25 cellular contexts compared by ENCODE assay signal in genomic region chr4:118346495-118346894, GRCh38. TPM values are rescaled to one million over a fixed set of nuclear protein-coding genes. Genes with fewer than 3 reads are reported as not detected.
"Had no signal": no experiment of that assay in that cellular context is flagged by ENCODE, and none has a peak within 500 bp of the region (broad histone marks: within the 10 kb centered on the region; RNA-seq: fewer than 3 reads in every experiment).

No MANE protein-coding gene starts in this region.

- H3K4me1 Mint-ChIP-seq: neural progenitor cell had no signal

- H3K27ac ChIP-seq: dorsolateral prefrontal cortex, gastrocnemius medialis, heart left ventricle, left lung, neural progenitor cell, parathyroid adenoma, right lobe of liver, thyroid gland, upper lobe of right lung, uterus had no signal

- H3K4me3 ChIP-seq: dorsolateral prefrontal cortex, gastrocnemius medialis, heart left ventricle, hepatocyte, left lung, neural progenitor cell, right lobe of liver, smooth muscle cell, stomach, thyroid gland, upper lobe of right lung, uterus had no signal

- H3K9me3 ChIP-seq: gastrocnemius medialis, heart left ventricle, left lung, right lobe of liver, stomach, thyroid gland, upper lobe of right lung, uterus had no signal

- H3K36me3 Mint-ChIP-seq: naive thymus-derived CD4-positive, alpha-beta T cell; neural progenitor cell had no signal

- ATAC-seq: gastrocnemius medialis; heart left ventricle; left cardiac atrium; left lung; naive thymus-derived CD4-positive, alpha-beta T cell; right lobe of liver; upper lobe of right lung had no signal

- H3K36me3 ChIP-seq: gastrocnemius medialis, heart left ventricle, left lung, neural progenitor cell, right lobe of liver, stomach, thyroid gland, upper lobe of right lung, uterus had no signal

- H3K4me2 ChIP-seq: hepatocyte, neural progenitor cell, smooth muscle cell had no signal

- H3K9ac ChIP-seq: neural progenitor cell, parathyroid adenoma had no signal

- H3K27ac Mint-ChIP-seq: naive thymus-derived CD4-positive, alpha-beta T cell; nephron; neural progenitor cell; progenitor cell of endocrine pancreas had no signal

- H3K4me1 ChIP-seq: gastrocnemius medialis, heart left ventricle, left lung, neural progenitor cell, parathyroid adenoma, thyroid gland, upper lobe of right lung, uterus had no signal

- H3K4me3 Mint-ChIP-seq: naive thymus-derived CD4-positive, alpha-beta T cell; nephron; neural progenitor cell had no signal

- H3K9me3 Mint-ChIP-seq: nephron, neural progenitor cell had no signal

- H3K27me3 ChIP-seq: hepatocyte, right lobe of liver, thyroid gland, upper lobe of right lung had no signal

- H3K79me2 ChIP-seq: hepatocyte, parathyroid adenoma had no signal

- DNase-seq: cortex of kidney; dorsolateral prefrontal cortex; effector CD4-positive, alpha-beta T cell; gastrocnemius medialis; heart left ventricle; left cardiac atrium; left lung; midbrain; naive thymus-derived CD4-positive, alpha-beta T cell; right lobe of liver; stimulated activated CD4-positive, alpha-beta T cell treated with anti-CD3 and anti-CD28 coated beads, Interleukin-12 subunit alpha, Interleukin-12 subunit beta, amount 100 ng/mL, for 4 hours; stimulated activated CD4-positive, alpha-beta T cell treated with anti-CD3 and anti-CD28 coated beads, Interleukin-1b, Interleukin-23, amount 100 ng/mL, for 48 hours; stimulated activated CD4-positive, alpha-beta T cell treated with anti-CD3 and anti-CD28 coated beads, Interleukin-4, amount 100 ng/mL, for 1 hour; stimulated activated CD8-positive, alpha-beta memory T cell treated with anti-CD3 and anti-CD28 coated beads, Interleukin-4, amount 100 ng/mL, for 48 hours; stimulated activated naive CD4-positive, alpha-beta T cell; stomach; thyroid gland; upper lobe of right lung; uterus had no signal

RNA-seq across cellular contexts. Expression of gene PRSS12, which starts 6.3 kb away (rescaled TPM):
- total RNA-seq: naive thymus-derived CD4-positive, alpha-beta T cell had no signal
